Comparison of ENCODE assay signal across 13 cellular contexts in genomic region chr14:68293404-68293803, GRCh38.
A peak's percentile ranks its signal among the peaks of the same experiment; 100 is the strongest.
DNase-seq lines count a peak whose midpoint lies in the region; ATAC-seq and TF ChIP-seq lines count a peak whose summit lies in the region.
"Had no signal": no experiment of that assay in that cellular context is flagged by ENCODE, and none has a peak within 500 bp of the region (broad histone marks: within the 10 kb centered on the region; RNA-seq: fewer than 3 reads in every experiment).

No MANE protein-coding gene starts in this region.

- peaks cover 23% of the 10 kb centered on the region for H3K4me1 Mint-ChIP-seq in activated CD4-positive, alpha-beta T cell treated with anti-CD3 and anti-CD28 coated beads, Interleukin-2, amount 10 ng/mL, durations not matched to agents 7 days and 5 days
- H3K4me1 Mint-ChIP-seq in T-cell: peaks cover 55 to 65% (median 57%) of the 10 kb centered on the region in 3 donors
- H3K4me1 Mint-ChIP-seq in stimulated activated naive CD8-positive, alpha-beta T cell treated with anti-CD3 and anti-CD28 coated beads, Interleukin-15, amount 100 ng/mL, for 72 hours: peaks cover 47% of the 10 kb centered on the region

- H3K4me1 ChIP-seq in left lung: peaks cover 3 to 20% of the 10 kb centered on the region in 2 donors

- H3K4me3 Mint-ChIP-seq in activated CD4-positive, alpha-beta T cell treated with anti-CD3 and anti-CD28 coated beads, Interleukin-2, amount 10 ng/mL, durations not matched to agents 7 days and 5 days: no peak overlapping the region
- H3K4me3 Mint-ChIP-seq in T-cell: peak overlapping the region in 2 of 3 donors; percentile 22 to 62
- peak overlapping the region; percentile 21 to 54 for H3K4me3 Mint-ChIP-seq in stimulated activated naive CD8-positive, alpha-beta T cell treated with anti-CD3 and anti-CD28 coated beads, Interleukin-15, amount 100 ng/mL, for 72 hours

- H3K9me3 ChIP-seq in left lung: no peaks in the 10 kb centered on the region
- H3K9me3 ChIP-seq: heart left ventricle had no signal

- intact Hi-C loops in left lung (cut with DNase I): no loop called here

- ATAC-seq in T-cell (replicated peaks in 1 of 4) (peak; percentile 50 to 72 (median 70)), left lung (peak; percentile 13), HG03135 (IDR thresholded peaks at IDR 0.05; ENCODE audit: unreplicated experiment) (no peak)
- no peak for ATAC-seq in stimulated activated naive CD8-positive, alpha-beta T cell treated with anti-CD3 and anti-CD28 coated beads, Interleukin-15, amount 100 ng/mL, for 72 hours
- ATAC-seq: heart left ventricle, Right ventricle myocardium inferior had no signal

- peak overlapping the region; percentile 65 for H3K27ac Mint-ChIP-seq in activated CD4-positive, alpha-beta T cell treated with anti-CD3 and anti-CD28 coated beads, Interleukin-2, amount 10 ng/mL, durations not matched to agents 7 days and 5 days
- H3K27ac Mint-ChIP-seq in T-cell: peak overlapping the region; percentile 77 to 93
- H3K27ac Mint-ChIP-seq in stimulated activated naive CD8-positive, alpha-beta T cell treated with anti-CD3 and anti-CD28 coated beads, Interleukin-15, amount 100 ng/mL, for 72 hours: peak overlapping the region; percentile 38 to 75

- H3K27me3 Mint-ChIP-seq in activated CD4-positive, alpha-beta T cell treated with anti-CD3 and anti-CD28 coated beads, Interleukin-2, amount 10 ng/mL, durations not matched to agents 7 days and 5 days: no peaks in the 10 kb centered on the region
- H3K27me3 Mint-ChIP-seq in T-cell: no peaks in the 10 kb centered on the region
- no peaks in the 10 kb centered on the region for H3K27me3 Mint-ChIP-seq in stimulated activated naive CD8-positive, alpha-beta T cell treated with anti-CD3 and anti-CD28 coated beads, Interleukin-15, amount 100 ng/mL, for 72 hours

- no peaks in the 10 kb centered on the region for H3K9me3 Mint-ChIP-seq in activated CD4-positive, alpha-beta T cell treated with anti-CD3 and anti-CD28 coated beads, Interleukin-2, amount 10 ng/mL, durations not matched to agents 7 days and 5 days
- H3K9me3 Mint-ChIP-seq in T-cell: no peaks in the 10 kb centered on the region
- H3K9me3 Mint-ChIP-seq in stimulated activated naive CD8-positive, alpha-beta T cell treated with anti-CD3 and anti-CD28 coated beads, Interleukin-15, amount 100 ng/mL, for 72 hours: no peaks in the 10 kb centered on the region

- CTCF ChIA-PET in activated CD4-positive, alpha-beta T cell treated with anti-CD3 and anti-CD28 coated beads, Interleukin-2, amount 10 ng/mL, durations not matched to agents 7 days and 5 days (lab: Charles Lee): no interaction called here
- CTCF ChIA-PET in T-cell (lab: Charles Lee): interaction anchor here in 1 of 2 donors (0.6 kb wide), 1 partner anchor 15 kb away, joined by 3 read pairs; no protein-coding TSS in a partner anchor

- no peaks in the 10 kb centered on the region for H3K36me3 ChIP-seq in left lung
- H3K36me3 ChIP-seq: heart left ventricle had no signal

- H3K36me3 Mint-ChIP-seq in activated CD4-positive, alpha-beta T cell treated with anti-CD3 and anti-CD28 coated beads, Interleukin-2, amount 10 ng/mL, durations not matched to agents 7 days and 5 days (ENCODE audit: low read depth): no peaks in the 10 kb centered on the region
- H3K36me3 Mint-ChIP-seq in T-cell: peaks cover under 1% of the 10 kb centered on the region

- no peaks in the 10 kb centered on the region for H3K27me3 ChIP-seq in left lung
- H3K27me3 ChIP-seq: heart left ventricle had no signal

- POLR2A ChIA-PET in activated CD4-positive, alpha-beta T cell treated with anti-CD3 and anti-CD28 coated beads, Interleukin-2, amount 10 ng/mL, durations not matched to agents 7 days and 5 days (lab: Charles Lee): no interaction called here
- POLR2A ChIA-PET in T-cell (lab: Charles Lee): no interaction called here

- H3K4me3 ChIP-seq in left lung: no peak overlapping the region
- H3K4me3 ChIP-seq: heart left ventricle, lung had no signal

- no peak for DNase-seq in activated CD4-positive, alpha-beta T cell treated with anti-CD3 and anti-CD28 coated beads, Interleukin-2, amount 10 ng/mL, durations not matched to agents 7 days and 5 days
- DNase-seq in activated CD4-positive, alpha-beta T cell treated with anti-CD3 and anti-CD28 coated beads for 4 hours: no peak
- DNase-seq in T-cell: peak in 4 of 34 experiments; percentile 7 to 14 (median 8)
- no peak for DNase-seq in left lung
- no peak for DNase-seq in stimulated activated naive CD8-positive, alpha-beta T cell treated with anti-CD3 and anti-CD28 coated beads, Interleukin-15, amount 100 ng/mL, for 72 hours
- no peak for DNase-seq in mesenteric fat pad (ENCODE audit: low spot score)
- no peak for DNase-seq in NCI-H774 (lab: John Stamatoyannopoulos, UW)
- DNase-seq: activated CD4-positive, alpha-beta T cell treated with anti-CD3 and anti-CD28 coated beads for 48 hours; heart left ventricle; NCI-H510A had no signal

- no peak for TF ChIP-seq CTCF in left lung (IDR thresholded peaks at IDR 0.05)

- no peak overlapping the region for H3K27ac ChIP-seq in left lung

Comparison
In these comparisons a context has a peak if more than half of its experiments do, and no peak if none do; other contexts are left out.
1. ATAC-seq: peak in T-cell (4 of 4) and left lung (single experiment); none in stimulated activated naive CD8-positive, alpha-beta T cell treated with anti-CD3 and anti-CD28 coated beads, Interleukin-15, amount 100 ng/mL, for 72 hours (single experiment) and HG03135 (single experiment).
2. Peak in every context shown above with its lines, with median percentiles within 50 percentile points of each other: H3K27ac Mint-ChIP-seq.